ENCODE assay signal across 7 cellular contexts in genomic region chr3:8500966-8501365, GRCh38. TPM values are rescaled to one million over a fixed set of nuclear protein-coding genes. Genes with fewer than 3 reads are reported as not detected.
DNase-seq lines count a peak whose midpoint lies in the region; ATAC-seq, FAIRE-seq and TF ChIP-seq lines count a peak whose summit lies in the region.

No MANE protein-coding gene starts in this region.

- ATAC-seq in GM12878 = no peak
- ATAC-seq in left lobe of liver = peak; percentile 5
- ATAC-seq in HG02588 (IDR thresholded peaks at IDR 0.05; ENCODE audit: unreplicated experiment) = no peak

- H3K79me2 ChIP-seq in KMS-11 (ENCODE audit: insufficient read depth, low read depth) (no peaks in the 10 kb centered on the region), GM12878 (ENCODE audit: control insufficient read depth, insufficient read depth, low read length) (no peaks in the 10 kb centered on the region)

- H4K20me1 ChIP-seq in KMS-11 (ENCODE audit: insufficient read depth) (no peaks in the 10 kb centered on the region), GM12878 (ENCODE audit: control insufficient read depth, insufficient read depth) (no peaks in the 10 kb centered on the region)

- no peak for TF ChIP-seq CTCF in KMS-11 (conservative IDR thresholded peaks at IDR 0.05; ENCODE audit: low read depth, low read length)
- TF ChIP-seq CTCF in GM12878 (IDR thresholded peaks at IDR 0.05 in 2 of 3, conservative IDR thresholded peaks at IDR 0.05 in 1 of 3; ENCODE audit: control insufficient read depth in 2 of 3, extremely low read depth in 1 of 3, insufficient read depth in 1 of 3, low read depth in 3 of 3, low read length in 3 of 3) = no peak

- no TSS peak for BruUV-seq in GM12878 (replicated peaks; lab: Mats Ljungman, UMichigan)

- CTCF ChIA-PET in GM12878 (lab: Yijun Ruan, JAX) = interaction anchor here (0.7 to 1.7 kb wide), 10 partner anchors 8 to 181 kb away, joined by 3 to 4 read pairs (median 3); no protein-coding TSS in a partner anchor

- H3K9ac ChIP-seq in KMS-11 (peak overlapping the region; percentile 62), GM12878 (ENCODE audit: control insufficient read depth, insufficient read depth, low read length) (peak overlapping the region; percentile 40)

- DNase-seq in GM12878 (ENCODE audit: low read depth, low spot score) = no peak
- DNase-seq in left lobe of liver (ENCODE audit: low spot score) = no peak
- no peak for DNase-seq in substantia nigra (lab: John Stamatoyannopoulos, UW)
- DNase-seq in posterior vena cava (ENCODE audit: low spot score) = no peak
- no peak for DNase-seq in NCI-H524 treated with DMSO at 0.1 percent for 48 hours (lab: John Stamatoyannopoulos, UW)

- POLR2A ChIA-PET in GM12878 (lab: Charles Lee) = interaction anchor here (1.1 kb wide), 2 partner anchors 27 to 79 kb away, joined by 3 read pairs; no protein-coding TSS in a partner anchor

- in situ Hi-C loops in GM12878 (cut with MboI) = no loop called here

- RAD21 ChIA-PET in GM12878 (lab: Charles Lee; ENCODE audit: unreplicated experiment) = interaction anchor here (0.7 to 1.7 kb wide), 7 partner anchors 8 to 165 kb away, joined by 3 to 6 read pairs (median 4); no protein-coding TSS in a partner anchor

- no peaks in the 10 kb centered on the region for H3K9me3 ChIP-seq in GM12878 (replicated peaks; ENCODE audit: control insufficient read depth, insufficient read depth, low read length)

- H3K4me1 ChIP-seq in KMS-11 (ENCODE audit: low read depth, poor library complexity, severe bottlenecking) (no peaks in the 10 kb centered on the region), GM12878 (ENCODE audit: control insufficient read depth, insufficient read depth, low read length) (peaks cover 18% of the 10 kb centered on the region)

- 16% methylated on average over 8 of the region's 10 CpGs for WGBS in GM12878 (ENCODE audit: insufficient coverage, insufficient replicate concordance, low lambda C conversion rate, missing lambda C conversion rate)

- no peak for FAIRE-seq in GM12878 (lab: Jason Lieb, UNC)

- intact Hi-C loops in GM12878 (cut with micrococcal nuclease; ENCODE audit: unreplicated experiment) (loop anchor here (5.0 kb wide), 1 partner anchor 166 kb away; no protein-coding TSS in a partner anchor), posterior vena cava (cut with DNase I) (no loop called here)

- no peak for TF ChIP-seq RAD21 in GM12878 (IDR thresholded peaks at IDR 0.05; ENCODE audit: insufficient read depth, low read depth, low read length)

- no peaks in the 10 kb centered on the region for H3K36me3 ChIP-seq in KMS-11 (ENCODE audit: insufficient read depth)
- H3K36me3 ChIP-seq in GM12878 (ENCODE audit: control insufficient read depth in 2 of 2, insufficient read depth in 2 of 2, low read length in 1 of 2) = no peaks in the 10 kb centered on the region

- TF ChIP-seq EP300 in GM12878 (IDR thresholded peaks at IDR 0.05; ENCODE audit: borderline replicate concordance in 1 of 2, control insufficient read depth in 1 of 2, low read depth in 2 of 2, low read length in 2 of 2) = no peak

- TF ChIP-seq POLR2A in GM12878 (IDR thresholded peaks at IDR 0.05; ENCODE audit: low read depth, low read length) = no peak

- SMC1A ChIA-PET in GM12878 (lab: Charles Lee; ENCODE audit: uncharacterized antibody, unreplicated experiment) = interaction anchor here (1.0 to 2.3 kb wide), 8 partner anchors 12 to 83 kb away, joined by 3 to 8 read pairs (median 4); no protein-coding TSS in a partner anchor

- H3K4me2 ChIP-seq in KMS-11 = peak overlapping the region; percentile 69
- peak overlapping the region; percentile 85 for H3K4me2 ChIP-seq in GM12878 (ENCODE audit: control insufficient read depth, insufficient read depth)

- H3K27me3 ChIP-seq in KMS-11 (ENCODE audit: insufficient read depth, low read depth) (no peaks in the 10 kb centered on the region), GM12878 (replicated peaks in 1 of 2; ENCODE audit: control insufficient read depth in 2 of 2, insufficient read depth in 2 of 2, low read length in 1 of 2) (peaks cover 0 to 2% of the 10 kb centered on the region in 2 experiments; a peak in 1 of 4 replicates)

- H3K4me3 ChIP-seq in KMS-11 (IDR thresholded peaks at IDR 0.05; ENCODE audit: insufficient read depth, low read depth, low read length) (peak overlapping the region; percentile 62), GM12878 (peak overlapping the region; percentile 51; the same call in 1 of the 2 replicates)

- H3K27ac ChIP-seq in KMS-11 (peak overlapping the region; percentile 29; the same call in 1 of the 2 replicates), GM12878 (ENCODE audit: control insufficient read depth, insufficient read depth) (no peak overlapping the region), substantia nigra (ENCODE audit: low read depth, low read length, poor library complexity, severe bottlenecking) (peak overlapping the region; percentile 95)

- H2AFZ ChIP-seq in KMS-11 (ENCODE audit: low read depth) (peak overlapping the region; percentile 94), GM12878 (ENCODE audit: control insufficient read depth, low read depth, low read length) (peak overlapping the region; percentile 74)

TF ChIP-seq in GM12878, 131 proteins besides CTCF, POLR2A, EP300 and RAD21:
- TF ChIP-seq BCLAF1 (IDR thresholded peaks at IDR 0.05) (no peak), GATAD2B (conservative IDR thresholded peaks at IDR 0.05; ENCODE audit: low read depth) (no peak), PAX8 (IDR thresholded peaks at IDR 0.05) (no peak), CBFB (IDR thresholded peaks at IDR 0.05; ENCODE audit: low read depth) (no peak), HDGF (IDR thresholded peaks at IDR 0.05) (no peak), NR2F1 (conservative IDR thresholded peaks at IDR 0.05) (no peak), MXI1 (IDR thresholded peaks at IDR 0.05; ENCODE audit: low read depth, low read length) (no peak), BRCA1 (IDR thresholded peaks at IDR 0.05; ENCODE audit: low read depth, low read length) (no peak), RELA (IDR thresholded peaks at IDR 0.05; ENCODE audit: borderline replicate concordance, partially characterized antibody) (no peak), IRF4 (IDR thresholded peaks at IDR 0.05; ENCODE audit: low read depth, low read length) (no peak), KLF5 (IDR thresholded peaks at IDR 0.05; ENCODE audit: partially characterized antibody) (no peak)
- TF ChIP-seq, protein P1, sequence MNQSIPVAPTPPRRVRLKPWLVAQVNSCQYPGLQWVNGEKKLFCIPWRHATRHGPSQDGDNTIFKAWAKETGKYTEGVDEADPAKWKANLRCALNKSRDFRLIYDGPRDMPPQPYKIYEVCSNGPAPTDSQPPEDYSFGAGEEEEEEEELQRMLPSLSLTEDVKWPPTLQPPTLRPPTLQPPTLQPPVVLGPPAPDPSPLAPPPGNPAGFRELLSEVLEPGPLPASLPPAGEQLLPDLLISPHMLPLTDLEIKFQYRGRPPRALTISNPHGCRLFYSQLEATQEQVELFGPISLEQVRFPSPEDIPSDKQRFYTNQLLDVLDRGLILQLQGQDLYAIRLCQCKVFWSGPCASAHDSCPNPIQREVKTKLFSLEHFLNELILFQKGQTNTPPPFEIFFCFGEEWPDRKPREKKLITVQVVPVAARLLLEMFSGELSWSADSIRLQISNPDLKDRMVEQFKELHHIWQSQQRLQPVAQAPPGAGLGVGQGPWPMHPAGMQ (IDR thresholded peaks at IDR 0.05; ENCODE audit: borderline replicate concordance) = no peak

RNA-seq across cellular contexts. Expression of gene LMCD1, which starts 0.7 kb away (rescaled TPM):
- total RNA-seq in GM12878 (2013; cell fraction: nucleolus; rRNA removed) = 14.3 and 18.7 TPM in 2 replicates
- 2.5 and 3.2 TPM in 2 replicates for total RNA-seq in GM12878 (2014; rRNA removed)
- total RNA-seq in GM12878 (2014; rRNA removed; fragmentation: Illumina TruSeq; extraction: Trizol) = 0.83 and 0.89 TPM in 2 replicates
- total RNA-seq in GM12878 (2021) = 1.7 and 1.9 TPM in 2 replicates
- polyA plus RNA-seq in GM12878 (2011; ENCODE audit: low read depth) = 0.68 TPM
- 4.2 and 6.4 TPM in 2 replicates for polyA plus RNA-seq in GM12878 (2011; rRNA removed)
- 6.5 and 7.6 TPM in 2 replicates for polyA plus RNA-seq in GM12878 (2011; cell fraction: cytosol; rRNA removed)
- polyA plus RNA-seq in GM12878 (2011; cell fraction: nucleus; rRNA removed) = 6.5 and 7.1 TPM in 2 replicates
- 2.4 and 3.3 TPM in 2 replicates for polyA plus RNA-seq in GM12878 (2012)
- polyA plus RNA-seq in GM12878 (2014; fragmentation: Illumina TruSeq; extraction: Trizol) = 1.3 and 1.7 TPM in 2 replicates
- under 1 TPM; 0.27 to 0.35 TPM for polyA plus RNA-seq in GM12878 (2014; fragmentation: Nextera tagmentation; extraction: Ambion mirVana)
- polyA plus RNA-seq in GM12878 (2014; rRNA removed) = 1.7 and 3.3 TPM in 2 replicates
- 1 to 10 TPM in 1 of 2 experiments, under 1 TPM in 1; 0.81 to 1.7 TPM for polyA plus RNA-seq in GM12878 (2016; fragmentation: Nextera tagmentation; extraction: Ambion mirVana)
- 1.6 and 2.0 TPM in 2 replicates for polyA minus RNA-seq in GM12878 (2011; rRNA and poly(A)+ RNA removed)
- 1.4 and 1.7 TPM in 2 replicates for polyA minus RNA-seq in GM12878 (2011; cell fraction: cytosol; rRNA and poly(A)+ RNA removed)
- 2.2 and 3.2 TPM in 2 replicates for polyA minus RNA-seq in GM12878 (2011; cell fraction: nucleus; rRNA and poly(A)+ RNA removed)
- total RNA-seq in left lobe of liver = 2.9 TPM
- 100 to 1,000 TPM; 221 to 834 TPM for total RNA-seq in posterior vena cava

Comparison
In these comparisons a context has a peak if more than half of its experiments do, and no peak if none do; other contexts are left out.
1. RNA of gene LMCD1, which starts 0.7 kb away (total RNA-seq): 221 to 834 TPM in posterior vena cava; 2.9 TPM in left lobe of liver (single experiment) and 0.83 to 18.7 TPM in GM12878; every median in the first group is over 10 times any median in the second.